Comparison of ENCODE assay signal across 20 cellular contexts in the genomic region with DNA sequence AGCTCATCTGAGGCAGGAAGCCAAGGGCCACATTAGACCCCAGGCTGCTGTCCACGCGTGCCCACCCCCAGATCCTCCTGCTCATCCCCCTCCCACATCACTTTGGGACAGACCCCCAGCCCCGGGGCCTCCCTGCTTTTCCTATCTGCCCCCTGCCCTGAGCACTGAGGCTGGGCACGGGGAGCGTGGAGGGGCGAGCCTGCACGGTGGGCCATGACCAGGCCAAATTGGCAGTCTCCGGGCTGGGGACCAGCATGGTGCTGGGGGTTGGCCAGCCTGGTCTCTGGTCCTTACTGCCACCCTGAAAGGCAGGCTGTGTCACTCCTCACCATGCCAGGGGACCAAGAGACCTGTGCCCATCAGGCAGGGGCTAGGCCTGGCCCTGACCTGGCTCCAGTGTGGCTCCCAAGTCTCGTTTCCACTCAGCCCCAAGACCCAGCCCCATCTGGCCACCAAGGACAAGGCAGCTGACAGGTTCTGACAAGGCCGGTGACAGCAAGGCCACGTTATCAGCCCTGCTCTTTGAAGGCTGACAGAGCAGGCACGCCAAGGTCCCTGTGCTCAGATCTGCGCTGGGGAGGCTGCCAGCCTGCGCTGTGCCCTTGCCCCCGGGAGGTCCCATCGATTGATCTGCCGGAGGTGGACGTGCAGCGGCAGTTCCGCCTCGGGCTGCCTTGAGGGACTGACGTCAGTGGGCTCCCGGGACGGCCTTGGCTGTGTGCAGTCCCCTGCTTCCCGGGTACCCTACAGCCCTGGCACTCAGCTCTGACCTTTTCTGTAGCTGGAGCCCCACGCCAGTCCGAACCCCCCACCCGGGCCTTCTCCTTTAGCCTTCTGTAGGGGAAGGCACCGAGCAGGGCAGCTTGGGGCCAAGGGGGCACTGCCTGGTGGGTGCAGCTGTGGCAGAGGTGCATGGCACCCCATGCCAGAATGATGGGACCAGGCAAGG. TPM values are rescaled to one million over a fixed set of nuclear protein-coding genes. Genes with fewer than 3 reads are reported as not detected.
DNase-seq lines count a peak whose midpoint lies in the region; ATAC-seq, FAIRE-seq and TF ChIP-seq lines count a peak whose summit lies in the region.
"Had no signal": no experiment of that assay in that cellular context is flagged by ENCODE, and none has a peak within 500 bp of the region (broad histone marks: within the 10 kb centered on the region; RNA-seq: fewer than 3 reads in every experiment).

No MANE protein-coding gene starts in this region.

- 76 to 80% (median 77%) methylated on average over 12 to 29 of the region's 29 CpGs for WGBS in spleen, 5 donors

- peaks cover 28% of the 10 kb centered on the region for H3K4me1 Mint-ChIP-seq in T-helper 1 cell treated with Interleukin-12 subunit alpha and Interleukin-12 subunit beta and Interleukin-4 antibody, amounts not matched to agents 30 μg/mL and 1 μg/mL, for 36 hours (ENCODE audit: low read depth)
- H3K4me1 Mint-ChIP-seq in activated CD4-positive, alpha-beta memory T cell treated with anti-CD3 and anti-CD28 coated beads for 36 hours (ENCODE audit: low read depth): peaks cover 38% of the 10 kb centered on the region
- H3K4me1 Mint-ChIP-seq: endodermal cell had no signal

- H3K27ac ChIP-seq in kidney (ENCODE audit: low read depth in 2 of 2, low read length in 2 of 2) (no peak overlapping the region), spleen (peak overlapping the region; percentile 66 to 94 (median 88)), dorsolateral prefrontal cortex (no peak overlapping the region)
- H3K27ac ChIP-seq: PC-9, thoracic aorta had no signal

- CTCF ChIA-PET in activated CD4-positive, alpha-beta memory T cell treated with anti-CD3 and anti-CD28 coated beads for 36 hours (lab: Charles Lee): interaction anchor here (1.3 to 2.1 kb wide), 4 partner anchors 10 to 148 kb away, joined by 3 to 7 read pairs (median 4); no protein-coding TSS in a partner anchor

- H3K36me3 ChIP-seq in kidney (ENCODE audit: control insufficient read depth in 1 of 2, insufficient read depth in 2 of 2, low read length in 2 of 2) (no peaks in the 10 kb centered on the region), spleen (no peaks in the 10 kb centered on the region)
- H3K36me3 ChIP-seq: thoracic aorta had no signal

- peaks cover 8% of the 10 kb centered on the region for H3K27me3 Mint-ChIP-seq in T-helper 1 cell treated with Interleukin-12 subunit alpha and Interleukin-12 subunit beta and Interleukin-4 antibody, amounts not matched to agents 30 μg/mL and 1 μg/mL, for 36 hours (ENCODE audit: low read depth)
- H3K27me3 Mint-ChIP-seq in activated CD4-positive, alpha-beta memory T cell treated with anti-CD3 and anti-CD28 coated beads for 36 hours: no peaks in the 10 kb centered on the region

- no peak overlapping the region for H3K4me3 ChIP-seq in kidney (ENCODE audit: low read length in 2 of 2)
- no peak overlapping the region for H3K4me3 ChIP-seq in spleen
- H3K4me3 ChIP-seq in dorsolateral prefrontal cortex: no peak overlapping the region
- H3K4me3 ChIP-seq: PC-9, thoracic aorta had no signal

- TF ChIP-seq CTCF in kidney (IDR thresholded peaks at IDR 0.05; ENCODE audit: borderline replicate concordance, extremely low read depth, insufficient read depth): no peak
- peak in 1 of 11 experiments; percentile 5 for TF ChIP-seq CTCF in spleen (IDR thresholded peaks at IDR 0.05 in 8 of 11, conservative IDR thresholded peaks at IDR 0.05 in 3 of 11)
- no peak for TF ChIP-seq CTCF in dorsolateral prefrontal cortex (IDR thresholded peaks at IDR 0.05 in 54 of 56, conservative IDR thresholded peaks at IDR 0.05 in 2 of 56; ENCODE audit: low read depth in 1 of 56, partially characterized antibody in 56 of 56)

- TF ChIP-seq POLR2A in spleen (IDR thresholded peaks at IDR 0.05): no peak

- no peak for FAIRE-seq in kidney (lab: Jason Lieb, UNC)
- FAIRE-seq: A204.1, H54 had no signal

- H3K4me3 Mint-ChIP-seq in T-helper 1 cell treated with Interleukin-12 subunit alpha and Interleukin-12 subunit beta and Interleukin-4 antibody, amounts not matched to agents 30 μg/mL and 1 μg/mL, for 36 hours: no peak overlapping the region
- H3K4me3 Mint-ChIP-seq in activated CD4-positive, alpha-beta memory T cell treated with anti-CD3 and anti-CD28 coated beads for 36 hours: no peak overlapping the region
- H3K4me3 Mint-ChIP-seq: CD8-positive, alpha-beta T cell; endodermal cell; nephron had no signal

- DNase-seq in T-helper 1 cell (no peak), kidney (peak; percentile 78), spleen (peak; percentile 91), dorsolateral prefrontal cortex (no peak), SKM-1 treated with dmso at 0.1 percent for 144 hours (lab: John Stamatoyannopoulos, UW; ENCODE audit: unreplicated experiment) (no peak)
- DNase-seq in activated CD4-positive, alpha-beta memory T cell treated with anti-CD3 and anti-CD28 coated beads for 36 hours: no peak
- DNase-seq: activated naive CD4-positive, alpha-beta T cell treated with anti-CD3 and anti-CD28 coated beads, Interleukin-2, amount 10 ng/mL, durations not matched to agents 7 days and 5 days; endodermal cell; MM.1S; NCI-H1930; NCI-H524 treated with DMSO at 0.1 percent for 48 hours; PC-9; retina had no signal

- no peak overlapping the region for H3K9ac ChIP-seq in kidney (ENCODE audit: low read length in 2 of 2)

- H3K27ac Mint-ChIP-seq in T-helper 1 cell treated with Interleukin-12 subunit alpha and Interleukin-12 subunit beta and Interleukin-4 antibody, amounts not matched to agents 30 μg/mL and 1 μg/mL, for 36 hours: peak overlapping the region; percentile 88
- H3K27ac Mint-ChIP-seq in activated CD4-positive, alpha-beta memory T cell treated with anti-CD3 and anti-CD28 coated beads for 36 hours: peak overlapping the region; percentile 23
- H3K27ac Mint-ChIP-seq: endodermal cell had no signal

- H3K27me3 ChIP-seq in spleen (replicated peaks in 1 of 7): no peaks in the 10 kb centered on the region
- no peaks in the 10 kb centered on the region for H3K27me3 ChIP-seq in dorsolateral prefrontal cortex

- no peaks in the 10 kb centered on the region for H3K36me3 Mint-ChIP-seq in T-helper 1 cell treated with Interleukin-12 subunit alpha and Interleukin-12 subunit beta and Interleukin-4 antibody, amounts not matched to agents 30 μg/mL and 1 μg/mL, for 36 hours (ENCODE audit: low read depth)
- no peaks in the 10 kb centered on the region for H3K36me3 Mint-ChIP-seq in activated CD4-positive, alpha-beta memory T cell treated with anti-CD3 and anti-CD28 coated beads for 36 hours
- H3K36me3 Mint-ChIP-seq: activated naive CD4-positive, alpha-beta T cell treated with anti-CD3 and anti-CD28 coated beads, Interleukin-2, amount 10 ng/mL, durations not matched to agents 7 days and 5 days; CD8-positive, alpha-beta T cell had no signal

- no peak for ATAC-seq in HG03039 (IDR thresholded peaks at IDR 0.05; ENCODE audit: unreplicated experiment)
- ATAC-seq: CD8-positive, alpha-beta T cell had no signal

- intact Hi-C loops in activated CD4-positive, alpha-beta memory T cell treated with anti-CD3 and anti-CD28 coated beads for 36 hours (cut with micrococcal nuclease): no loop called here
- intact Hi-C loops in kidney (cut with DNase I) (no loop called here), spleen (cut with DNase I; ENCODE audit: low total_unique reads) (no loop called here), dorsolateral prefrontal cortex (cut with DNase I) (no loop called here)

- POLR2A ChIA-PET in activated CD4-positive, alpha-beta memory T cell treated with anti-CD3 and anti-CD28 coated beads for 36 hours (lab: Charles Lee): interaction anchor here (1.3 kb wide), 1 partner anchor 9 kb away, joined by 3 read pairs; no protein-coding TSS in a partner anchor

- no peaks in the 10 kb centered on the region for H3K9me3 Mint-ChIP-seq in T-helper 1 cell treated with Interleukin-12 subunit alpha and Interleukin-12 subunit beta and Interleukin-4 antibody, amounts not matched to agents 30 μg/mL and 1 μg/mL, for 36 hours
- no peaks in the 10 kb centered on the region for H3K9me3 Mint-ChIP-seq in activated CD4-positive, alpha-beta memory T cell treated with anti-CD3 and anti-CD28 coated beads for 36 hours
- H3K9me3 Mint-ChIP-seq: activated naive CD4-positive, alpha-beta T cell treated with anti-CD3 and anti-CD28 coated beads, Interleukin-2, amount 10 ng/mL, durations not matched to agents 7 days and 5 days; CD8-positive, alpha-beta T cell; endodermal cell; nephron had no signal

- H3K4me1 ChIP-seq in kidney (ENCODE audit: control insufficient read depth in 1 of 2, insufficient read depth in 1 of 2, low read depth in 1 of 2, low read length in 2 of 2) (peaks cover 4 to 12% of the 10 kb centered on the region in 2 donors), spleen (peaks cover 50 to 100% (median 94%) of the 10 kb centered on the region in 6 donors)

- H3K9me3 ChIP-seq in kidney (ENCODE audit: control insufficient read depth in 1 of 2, low read length in 2 of 2) (no peaks in the 10 kb centered on the region), spleen (no peaks in the 10 kb centered on the region)
- H3K9me3 ChIP-seq: thoracic aorta had no signal

RNA-seq across cellular contexts. Expression of gene TNNI2, which starts 3.6 kb away (rescaled TPM):
- total RNA-seq in activated CD4-positive, alpha-beta memory T cell treated with anti-CD3 and anti-CD28 coated beads for 36 hours: not detected
- 1.3 TPM for total RNA-seq in kidney
- polyA plus RNA-seq in kidney (ENCODE audit: insufficient read depth, low read depth, low replicate concordance): not detected
- 1 to 10 TPM; 2.3 to 8.6 (median 5.2) TPM for total RNA-seq in spleen
- polyA plus RNA-seq in spleen: 10 to 100 TPM in 2 of 3 donors, 1 to 10 TPM in 1; 7.3 to 21.8 (median 13.0) TPM
- total RNA-seq in dorsolateral prefrontal cortex: 1 to 10 TPM in 5 of 120 experiments, under 1 TPM in 4, not detected in 111; 0.81 to 1.9 (median 1.2) TPM
- total RNA-seq: endodermal cell, thoracic aorta had no signal

RNA-seq across cellular contexts. Expression of gene SYT8, which starts 7.6 kb away (rescaled TPM):
- total RNA-seq in activated CD4-positive, alpha-beta memory T cell treated with anti-CD3 and anti-CD28 coated beads for 36 hours: not detected
- total RNA-seq in kidney: 1.7 TPM
- polyA plus RNA-seq in kidney (ENCODE audit: insufficient read depth, low read depth, low replicate concordance): 1.2 TPM
- not detected for total RNA-seq in spleen
- polyA plus RNA-seq in spleen: under 1 TPM in 1 of 3 donors, not detected in 2; 0.83 TPM
- total RNA-seq in dorsolateral prefrontal cortex: 1 to 10 TPM in 2 of 120 experiments, under 1 TPM in 1, not detected in 117; 0.29 to 2.8 (median 2.4) TPM
- total RNA-seq: CD8-positive, alpha-beta T cell; endodermal cell had no signal

RNA-seq across cellular contexts. Expression of gene LSP1, which starts 10.5 kb away (rescaled TPM):
- 100 to 1,000 TPM; 179 to 181 TPM for total RNA-seq in activated CD4-positive, alpha-beta memory T cell treated with anti-CD3 and anti-CD28 coated beads for 36 hours
- 26.1 TPM for total RNA-seq in kidney
- polyA plus RNA-seq in kidney (ENCODE audit: insufficient read depth, low read depth, low replicate concordance): 8.4 TPM
- total RNA-seq in spleen: 100 to 1,000 TPM; 227 to 422 (median 358) TPM
- polyA plus RNA-seq in spleen: 100 to 1,000 TPM; 136 to 350 (median 148) TPM
- 10 to 100 TPM in 10 of 120 experiments, 1 to 10 TPM in 108, under 1 TPM in 2; 0.81 to 18.5 (median 3.8) TPM for total RNA-seq in dorsolateral prefrontal cortex
- total RNA-seq: endodermal cell had no signal

RNA-seq across cellular contexts. Expression of gene PRR33, which starts 49.3 kb away (rescaled TPM):
- total RNA-seq in activated CD4-positive, alpha-beta memory T cell treated with anti-CD3 and anti-CD28 coated beads for 36 hours: under 1 TPM in 1 of 2 experiments, not detected in 1; 0.07 TPM
- total RNA-seq in kidney (not detected), spleen (not detected), dorsolateral prefrontal cortex (not detected)
- polyA plus RNA-seq in kidney (ENCODE audit: insufficient read depth, low read depth, low replicate concordance) (not detected), spleen (under 1 TPM; 0.03 to 0.64 (median 0.20) TPM)
- total RNA-seq: CD8-positive, alpha-beta T cell; endodermal cell; PC-9 had no signal

Comparison
In these comparisons a context has a peak if more than half of its experiments do, and no peak if none do; other contexts are left out.
1. DNase-seq: peak in kidney (single experiment) and spleen (single experiment); none in T-helper 1 cell (0 of 5), activated CD4-positive, alpha-beta memory T cell treated with anti-CD3 and anti-CD28 coated beads for 36 hours (single experiment), dorsolateral prefrontal cortex (0 of 10) and SKM-1 treated with dmso at 0.1 percent for 144 hours (single experiment).
2. H3K27ac ChIP-seq: peak in spleen (8 of 8); none in kidney (0 of 2) and dorsolateral prefrontal cortex (0 of 59).